8 cellular contexts compared by ENCODE assay signal in genomic region chr4:185004562-185005208, GRCh38. TPM values are rescaled to one million over a fixed set of nuclear protein-coding genes. Genes with fewer than 3 reads are reported as not detected.
DNase-seq lines count a peak whose midpoint lies in the region; ATAC-seq and TF ChIP-seq lines count a peak whose summit lies in the region.

No MANE protein-coding gene starts in this region.

- intact Hi-C loops in body of pancreas (cut with DNase I) (no loop called here), aorta (cut with DNase I) (loop anchor here in 1 of 2 donors (5.0 to 10.0 kb wide), 2 partner anchors 90 to 257 kb away; no protein-coding TSS in a partner anchor)

- ATAC-seq in GM21526 (IDR thresholded peaks at IDR 0.05; ENCODE audit: low FRiP score, unreplicated experiment) (peak; percentile 32), body of pancreas (peak; percentile 71), lung (ENCODE audit: insufficient read depth, low FRiP score) (peak; percentile 41), aorta (ENCODE audit: low FRiP score) (peak; percentile 69)

- no peaks in the 10 kb centered on the region for H3K9me3 ChIP-seq in body of pancreas
- peaks cover 0 to 1% of the 10 kb centered on the region in 2 donors for H3K9me3 ChIP-seq in lung (ENCODE audit: control insufficient read depth in 2 of 2, insufficient read depth in 1 of 2, low read length in 1 of 2)
- H3K9me3 ChIP-seq in aorta (ENCODE audit: control insufficient read depth, low read length) = no peaks in the 10 kb centered on the region

- DNase-seq in COLO829 (ENCODE audit: low spot score) (peak; percentile 84), body of pancreas (peak; percentile 21 to 66 (median 54)), lung (ENCODE audit: low spot score) (no peak), aorta (no peak), retina (no peak)
- no peak for DNase-seq in activated CD4-positive, alpha-beta T cell treated with anti-CD3 and anti-CD28 coated beads for 4 hours

- peak in 2 of 3 donors; percentile 26 to 47 for TF ChIP-seq POLR2A in body of pancreas (IDR thresholded peaks at IDR 0.05)

- H3K4me1 ChIP-seq in KMS-11 (ENCODE audit: low read depth, poor library complexity, severe bottlenecking) = peaks cover 5% of the 10 kb centered on the region
- H3K4me1 ChIP-seq in body of pancreas = peaks cover 15% of the 10 kb centered on the region
- no peaks in the 10 kb centered on the region for H3K4me1 ChIP-seq in lung (ENCODE audit: control insufficient read depth in 2 of 2, insufficient read depth in 2 of 2, low read length in 2 of 2)
- no peaks in the 10 kb centered on the region for H3K4me1 ChIP-seq in aorta (ENCODE audit: control insufficient read depth in 1 of 2, insufficient read depth in 2 of 2, low read length in 2 of 2)

- peak overlapping the region; percentile 51 for H3K4me2 ChIP-seq in KMS-11

- H2AFZ ChIP-seq in KMS-11 (ENCODE audit: low read depth) = peak overlapping the region; percentile 63

- TF ChIP-seq CTCF in KMS-11 (conservative IDR thresholded peaks at IDR 0.05; ENCODE audit: low read depth, low read length) (no peak), body of pancreas (IDR thresholded peaks at IDR 0.05) (no peak), lung (IDR thresholded peaks at IDR 0.05; ENCODE audit: control extremely low read depth, extremely low read depth) (no peak)

- no peaks in the 10 kb centered on the region for H4K20me1 ChIP-seq in KMS-11 (ENCODE audit: insufficient read depth)

- H3K4me3 ChIP-seq in KMS-11 (IDR thresholded peaks at IDR 0.05; ENCODE audit: insufficient read depth, low read depth, low read length) = no peak overlapping the region
- no peak overlapping the region for H3K4me3 ChIP-seq in body of pancreas
- H3K4me3 ChIP-seq in lung = no peak overlapping the region
- no peak overlapping the region for H3K4me3 ChIP-seq in aorta (ENCODE audit: low read length in 2 of 2)

- H3K27me3 ChIP-seq in KMS-11 (ENCODE audit: insufficient read depth, low read depth) = no peaks in the 10 kb centered on the region
- no peaks in the 10 kb centered on the region for H3K27me3 ChIP-seq in body of pancreas
- no peaks in the 10 kb centered on the region for H3K27me3 ChIP-seq in lung (ENCODE audit: control insufficient read depth, insufficient read depth)
- no peaks in the 10 kb centered on the region for H3K27me3 ChIP-seq in aorta (ENCODE audit: control insufficient read depth in 1 of 2, insufficient read depth in 2 of 2, low read length in 1 of 2)

- H3K27ac ChIP-seq in KMS-11 (no peak overlapping the region), body of pancreas (peak overlapping the region; percentile 39 to 77 (median 54)), lung (ENCODE audit: low read depth in 1 of 2, low read length in 1 of 2) (no peak overlapping the region), aorta (ENCODE audit: low read depth in 1 of 2, low read length in 2 of 2) (no peak overlapping the region)

- WGBS in body of pancreas, 2 donors = 11 to 19% methylated on average over 5 to 22 of the region's 22 CpGs
- 27 to 29% methylated on average over 22 of the region's 22 CpGs for WGBS in lung, 2 donors
- WGBS in aorta, 2 donors = 18 to 24% methylated on average over 22 of the region's 22 CpGs

- H3K79me2 ChIP-seq in KMS-11 (ENCODE audit: insufficient read depth, low read depth) = no peaks in the 10 kb centered on the region

- no peak overlapping the region; the same call in 1 of the 2 replicates for H3K9ac ChIP-seq in KMS-11

- H3K36me3 ChIP-seq in KMS-11 (ENCODE audit: insufficient read depth) = no peaks in the 10 kb centered on the region
- H3K36me3 ChIP-seq in body of pancreas (replicated peaks in 1 of 2; ENCODE audit: insufficient read depth in 1 of 2, low read depth in 2 of 2) = no peaks in the 10 kb centered on the region
- no peaks in the 10 kb centered on the region for H3K36me3 ChIP-seq in lung (ENCODE audit: control insufficient read depth in 2 of 2, insufficient read depth in 2 of 2, low read length in 2 of 2)
- no peaks in the 10 kb centered on the region for H3K36me3 ChIP-seq in aorta (ENCODE audit: control insufficient read depth in 1 of 2, insufficient read depth in 2 of 2, low read length in 1 of 2)

RNA-seq across cellular contexts. Expression of gene HELT, which starts 13.6 kb away (rescaled TPM):
- total RNA-seq in body of pancreas (not detected), lung (1 to 10 TPM in 1 of 2 donors, not detected in 1; 2.5 TPM), aorta (not detected)
- polyA plus RNA-seq in lung (under 1 TPM; 0.09 to 0.53 TPM), aorta (not detected)

Comparison
In these comparisons a context has a peak if more than half of its experiments do, and no peak if none do; other contexts are left out.
1. DNase-seq: peak in COLO829 (single experiment) and body of pancreas (4 of 4); none in lung (single experiment), aorta (0 of 2), retina (single experiment) and activated CD4-positive, alpha-beta T cell treated with anti-CD3 and anti-CD28 coated beads for 4 hours (0 of 2).
2. H3K27ac ChIP-seq: peak in body of pancreas (4 of 4); none in KMS-11 (single experiment), lung (0 of 2) and aorta (0 of 2).
3. Peak in every context shown above with its lines, with median percentiles within 50 percentile points of each other: ATAC-seq.